8 cellular contexts compared by ENCODE assay signal in genomic region chr5:77776606-77777206, GRCh38. TPM values are rescaled to one million over a fixed set of nuclear protein-coding genes. Genes with fewer than 3 reads are reported as not detected.
DNase-seq lines count a peak whose midpoint lies in the region; ATAC-seq and TF ChIP-seq lines count a peak whose summit lies in the region.

No MANE protein-coding gene starts in this region.

- peak overlapping the region; percentile 98 for H3K27ac ChIP-seq in CD4-positive, CD25-positive, alpha-beta regulatory T cell (ENCODE audit: insufficient read depth, low read length, poor library complexity, severe bottlenecking)

- peaks cover 10% of the 10 kb centered on the region for H3K27me3 Mint-ChIP-seq in CD4-positive, CD25-positive, alpha-beta regulatory T cell
- no peaks in the 10 kb centered on the region for H3K27me3 Mint-ChIP-seq in nephron (ENCODE audit: low read depth)

- peaks cover 34% of the 10 kb centered on the region for H3K4me1 ChIP-seq in CD4-positive, CD25-positive, alpha-beta regulatory T cell (ENCODE audit: control insufficient read depth, insufficient read depth, low read length, poor library complexity, severe bottlenecking)

- H3K4me3 ChIP-seq in CD4-positive, CD25-positive, alpha-beta regulatory T cell (ENCODE audit: low read depth, low read length) = peak overlapping the region; percentile 96
- peak overlapping the region; percentile 46 to 66 for H3K4me3 ChIP-seq in cardiac fibroblast (replicated peaks in 1 of 2; ENCODE audit: low read depth in 2 of 2, low read length in 2 of 2)

- TF ChIP-seq CTCF in cardiac fibroblast (IDR thresholded peaks at IDR 0.05; ENCODE audit: low read depth, low read length) (no peak), nephron (IDR thresholded peaks at IDR 0.05; ENCODE audit: unreplicated experiment in 3 of 3) (no peak)

- H3K9me3 Mint-ChIP-seq in CD4-positive, CD25-positive, alpha-beta regulatory T cell = no peaks in the 10 kb centered on the region
- no peaks in the 10 kb centered on the region for H3K9me3 Mint-ChIP-seq in nephron

- no peaks in the 10 kb centered on the region for H3K9me3 ChIP-seq in CD4-positive, CD25-positive, alpha-beta regulatory T cell (ENCODE audit: control insufficient read depth in 2 of 2, low read length in 2 of 2)

- peaks cover 18 to 45% (median 31%) of the 10 kb centered on the region in 4 donors for H3K4me1 Mint-ChIP-seq in CD4-positive, CD25-positive, alpha-beta regulatory T cell
- peaks cover 32% of the 10 kb centered on the region for H3K4me1 Mint-ChIP-seq in nephron

- peak overlapping the region; percentile 87 to 96 (median 94) for H3K4me3 Mint-ChIP-seq in CD4-positive, CD25-positive, alpha-beta regulatory T cell
- H3K4me3 Mint-ChIP-seq in nephron = peak overlapping the region; percentile 84 to 95 (median 88)

- peak overlapping the region; percentile 88 to 99 (median 98) for H3K27ac Mint-ChIP-seq in CD4-positive, CD25-positive, alpha-beta regulatory T cell
- H3K27ac Mint-ChIP-seq in nephron = peak overlapping the region; percentile 81 to 99 (median 95)

- H3K27me3 ChIP-seq in CD4-positive, CD25-positive, alpha-beta regulatory T cell (ENCODE audit: control insufficient read depth, insufficient read depth, low read length) = no peaks in the 10 kb centered on the region

- peaks cover 2% of the 10 kb centered on the region for H3K36me3 Mint-ChIP-seq in CD4-positive, CD25-positive, alpha-beta regulatory T cell
- H3K36me3 Mint-ChIP-seq in nephron (ENCODE audit: low read depth) = peaks cover 18% of the 10 kb centered on the region

- no peak for ATAC-seq in CD4-positive, CD25-positive, alpha-beta regulatory T cell (ENCODE audit: low read depth in 2 of 2)
- ATAC-seq in HG03196 (IDR thresholded peaks at IDR 0.05; ENCODE audit: unreplicated experiment) (peak; percentile 1), HG02884 (IDR thresholded peaks at IDR 0.05; ENCODE audit: unreplicated experiment) (no peak)

- DNase-seq in CD4-positive, CD25-positive, alpha-beta regulatory T cell = no peak
- no peak for DNase-seq in cardiac fibroblast (ENCODE audit: low read depth in 2 of 2)
- DNase-seq in activated effector memory CD4-positive, alpha-beta T cell treated with anti-CD3 and anti-CD28 coated beads, Interleukin-2, amount 50 U/mL, for 16 hours = no peak
- no peak for DNase-seq in retina
- no peak for DNase-seq in stimulated activated CD4-positive, alpha-beta T cell treated with anti-CD3 and anti-CD28 coated beads, Interleukin-2, amount 100 ng/mL, for 24 hours

- H3K36me3 ChIP-seq in CD4-positive, CD25-positive, alpha-beta regulatory T cell (ENCODE audit: control insufficient read depth, insufficient read depth, low read length) = peaks cover 4% of the 10 kb centered on the region

RNA-seq across cellular contexts. Expression of gene TBCA, which starts 0.6 kb away (rescaled TPM):
- total RNA-seq in CD4-positive, CD25-positive, alpha-beta regulatory T cell = 94.4 TPM
- 100 to 1,000 TPM; 184 to 285 (median 208) TPM for polyA plus RNA-seq in CD4-positive, CD25-positive, alpha-beta regulatory T cell
